18 cellular contexts compared by ENCODE assay signal in genomic region chr20:39009348-39009747, GRCh38.
"Had no signal": no experiment of that assay in that cellular context is flagged by ENCODE, and none has a peak within 500 bp of the region (broad histone marks: within the 10 kb centered on the region; RNA-seq: fewer than 3 reads in every experiment).

No MANE protein-coding gene starts in this region.

- H3K27ac ChIP-seq: gastroesophageal sphincter had no signal

- H3K4me1 Mint-ChIP-seq: activated B cell treated with CpG ODN at 0.5 μM for 24 hours, brain had no signal

- H3K27ac Mint-ChIP-seq: activated B cell treated with CpG ODN at 0.5 μM for 24 hours; activated CD8-positive, alpha-beta T cell treated with anti-CD3 and anti-CD28 coated beads for 36 hours; brain; natural killer cell had no signal

- H3K9me3 ChIP-seq: gastroesophageal sphincter, heart right ventricle had no signal

- H3K9me3 Mint-ChIP-seq: activated B cell treated with CpG ODN at 0.5 μM for 24 hours; activated CD8-positive, alpha-beta T cell treated with anti-CD3 and anti-CD28 coated beads for 36 hours; brain; effector memory CD8-positive, alpha-beta T cell; natural killer cell; stimulated activated effector memory CD8-positive, alpha-beta T cell treated with anti-CD3 and anti-CD28 coated beads, Interleukin-12 subunit alpha, Interleukin-12 subunit beta, amount 100 ng/mL, for 72 hours had no signal

- H3K27me3 ChIP-seq: gastroesophageal sphincter, heart right ventricle had no signal

- DNase-seq: activated B cell treated with CpG ODN at 0.5 μM for 24 hours; activated CD4-positive, alpha-beta T cell treated with anti-CD3 and anti-CD28 coated beads for 48 hours; activated CD8-positive, alpha-beta memory T cell treated with anti-CD3 and anti-CD28 coated beads, Interleukin-2, amount 50 U/mL, for 4 hours; activated CD8-positive, alpha-beta T cell treated with anti-CD3 and anti-CD28 coated beads for 36 hours; activated gamma-delta T cell treated with Interleukin-2 at 50 U/mL for 16 hours; activated T-cell treated with anti-CD3 and anti-CD28 coated beads, Interleukin-2, amount 50 U/mL, for 48 hours; central memory CD4-positive, alpha-beta T cell; cortex of kidney; effector memory CD8-positive, alpha-beta T cell; erythroblast; heart right ventricle; natural killer cell; posterior cingulate gyrus; T1000 had no signal

- H3K4me3 ChIP-seq: gastroesophageal sphincter, heart right ventricle had no signal

- H3K27me3 Mint-ChIP-seq: activated B cell treated with CpG ODN at 0.5 μM for 24 hours; activated CD8-positive, alpha-beta T cell treated with anti-CD3 and anti-CD28 coated beads for 36 hours; activated naive CD8-positive, alpha-beta T cell; brain; effector memory CD8-positive, alpha-beta T cell had no signal

- ATAC-seq: activated CD8-positive, alpha-beta T cell treated with anti-CD3 and anti-CD28 coated beads for 36 hours; effector memory CD8-positive, alpha-beta T cell; gastroesophageal sphincter; heart right ventricle; natural killer cell; stimulated activated effector memory CD8-positive, alpha-beta T cell treated with anti-CD3 and anti-CD28 coated beads, Interleukin-12 subunit alpha, Interleukin-12 subunit beta, amount 100 ng/mL, for 72 hours had no signal

- H3K4me3 Mint-ChIP-seq: activated B cell treated with CpG ODN at 0.5 μM for 24 hours; activated CD8-positive, alpha-beta T cell treated with anti-CD3 and anti-CD28 coated beads for 36 hours; activated naive CD8-positive, alpha-beta T cell; brain; effector memory CD8-positive, alpha-beta T cell; natural killer cell; stimulated activated effector memory CD8-positive, alpha-beta T cell treated with anti-CD3 and anti-CD28 coated beads, Interleukin-12 subunit alpha, Interleukin-12 subunit beta, amount 100 ng/mL, for 72 hours had no signal
